ENCODE assay signal across 1 cellular context in the genomic region with DNA sequence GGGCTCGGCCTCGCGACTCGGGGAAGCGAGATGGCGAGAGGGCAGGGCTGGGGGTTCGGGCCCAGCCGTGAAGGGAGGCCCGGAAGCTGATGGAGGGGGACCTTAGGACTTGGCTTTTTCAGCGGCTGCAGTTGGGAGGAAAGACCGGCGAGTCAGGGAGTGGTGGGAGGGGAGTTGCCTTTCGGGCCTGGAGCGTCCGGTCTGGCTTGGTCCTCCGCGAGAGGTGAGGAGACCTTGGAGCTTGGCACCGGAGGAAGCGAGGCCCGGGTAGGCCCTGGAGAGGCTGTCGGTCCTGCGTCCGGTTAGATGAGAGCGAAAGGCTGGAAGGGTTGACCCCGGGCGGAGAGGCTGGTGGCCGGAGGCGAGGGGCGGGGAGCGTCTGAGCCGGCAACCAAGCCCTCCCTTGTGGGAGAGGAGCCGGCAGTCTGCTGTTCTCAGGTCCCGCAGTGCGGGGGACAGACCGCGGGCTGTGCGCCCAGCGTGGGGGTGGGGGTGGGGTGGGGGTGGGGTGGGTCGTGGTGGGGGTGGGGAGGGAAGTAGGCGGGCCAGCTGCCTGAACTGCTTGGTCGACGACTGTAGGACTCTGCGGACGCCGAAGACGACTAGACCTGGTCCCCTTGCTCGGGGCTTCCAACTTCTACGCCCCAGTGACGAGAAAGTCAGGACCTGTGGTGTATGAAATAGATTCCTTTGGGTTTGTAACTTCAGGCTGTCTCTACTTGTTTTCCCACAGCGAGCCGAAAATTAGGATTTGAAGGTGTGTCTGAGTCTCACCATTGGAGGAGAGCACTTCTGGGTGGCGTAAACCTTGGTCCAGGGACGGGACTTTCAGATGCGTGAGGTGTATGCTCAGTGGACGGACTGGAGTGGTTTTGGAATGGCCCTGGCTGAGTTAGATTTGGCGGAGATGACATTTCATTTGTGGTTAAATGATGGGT.
A peak's percentile ranks its signal among the peaks of the same experiment; 100 is the strongest.
TF ChIP-seq lines count a peak whose summit lies in the region.

No MANE protein-coding gene starts in this region.

TF ChIP-seq in K562, 482 proteins besides CTCF, POLR2A, EP300 and RAD21 (continued from another document and continues in another):
- TF ChIP-seq, protein P1, sequence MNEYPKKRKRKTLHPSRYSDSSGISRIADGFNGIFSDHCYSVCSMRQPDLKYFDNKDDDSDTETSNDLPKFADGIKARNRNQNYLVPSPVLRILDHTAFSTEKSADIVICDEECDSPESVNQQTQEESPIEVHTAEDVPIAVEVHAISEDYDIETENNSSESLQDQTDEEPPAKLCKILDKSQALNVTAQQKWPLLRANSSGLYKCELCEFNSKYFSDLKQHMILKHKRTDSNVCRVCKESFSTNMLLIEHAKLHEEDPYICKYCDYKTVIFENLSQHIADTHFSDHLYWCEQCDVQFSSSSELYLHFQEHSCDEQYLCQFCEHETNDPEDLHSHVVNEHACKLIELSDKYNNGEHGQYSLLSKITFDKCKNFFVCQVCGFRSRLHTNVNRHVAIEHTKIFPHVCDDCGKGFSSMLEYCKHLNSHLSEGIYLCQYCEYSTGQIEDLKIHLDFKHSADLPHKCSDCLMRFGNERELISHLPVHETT (CRISPR knock-in tag; conservative IDR thresholded peaks at IDR 0.05 in 1 of 2, IDR thresholded peaks at IDR 0.05 in 1 of 2): 0 out of 4 replicates have a peak, but pooled peaks of 1 of the 2 experiments have one; percentile 2
- TF ChIP-seq, protein P2, sequence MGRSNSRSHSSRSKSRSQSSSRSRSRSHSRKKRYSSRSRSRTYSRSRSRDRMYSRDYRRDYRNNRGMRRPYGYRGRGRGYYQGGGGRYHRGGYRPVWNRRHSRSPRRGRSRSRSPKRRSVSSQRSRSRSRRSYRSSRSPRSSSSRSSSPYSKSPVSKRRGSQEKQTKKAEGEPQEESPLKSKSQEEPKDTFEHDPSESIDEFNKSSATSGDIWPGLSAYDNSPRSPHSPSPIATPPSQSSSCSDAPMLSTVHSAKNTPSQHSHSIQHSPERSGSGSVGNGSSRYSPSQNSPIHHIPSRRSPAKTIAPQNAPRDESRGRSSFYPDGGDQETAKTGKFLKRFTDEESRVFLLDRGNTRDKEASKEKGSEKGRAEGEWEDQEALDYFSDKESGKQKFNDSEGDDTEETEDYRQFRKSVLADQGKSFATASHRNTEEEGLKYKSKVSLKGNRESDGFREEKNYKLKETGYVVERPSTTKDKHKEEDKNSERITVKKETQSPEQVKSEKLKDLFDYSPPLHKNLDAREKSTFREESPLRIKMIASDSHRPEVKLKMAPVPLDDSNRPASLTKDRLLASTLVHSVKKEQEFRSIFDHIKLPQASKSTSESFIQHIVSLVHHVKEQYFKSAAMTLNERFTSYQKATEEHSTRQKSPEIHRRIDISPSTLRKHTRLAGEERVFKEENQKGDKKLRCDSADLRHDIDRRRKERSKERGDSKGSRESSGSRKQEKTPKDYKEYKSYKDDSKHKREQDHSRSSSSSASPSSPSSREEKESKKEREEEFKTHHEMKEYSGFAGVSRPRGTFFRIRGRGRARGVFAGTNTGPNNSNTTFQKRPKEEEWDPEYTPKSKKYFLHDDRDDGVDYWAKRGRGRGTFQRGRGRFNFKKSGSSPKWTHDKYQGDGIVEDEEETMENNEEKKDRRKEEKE (IDR thresholded peaks at IDR 0.05; ENCODE audit: borderline replicate concordance in 1 of 2, control insufficient read depth in 1 of 2, low read depth in 2 of 2, low read length in 1 of 2): no peak
- no peak for TF ChIP-seq RB1 (IDR thresholded peaks at IDR 0.05; ENCODE audit: low read depth)
- 0 out of 2 replicates have a peak, but pooled peaks have one; percentile 11 for TF ChIP-seq ZBTB2 (IDR thresholded peaks at IDR 0.05)
- no peak for TF ChIP-seq BCOR (IDR thresholded peaks at IDR 0.05)
- no peak for TF ChIP-seq ZNF583 (CRISPR knock-in tag; IDR thresholded peaks at IDR 0.05)
- TF ChIP-seq GTF2A2 (tag; IDR thresholded peaks at IDR 0.05): no peak
- no peak for TF ChIP-seq HOXB6 (CRISPR knock-in tag; IDR thresholded peaks at IDR 0.05; ENCODE audit: borderline replicate concordance)
- TF ChIP-seq, protein P3, sequence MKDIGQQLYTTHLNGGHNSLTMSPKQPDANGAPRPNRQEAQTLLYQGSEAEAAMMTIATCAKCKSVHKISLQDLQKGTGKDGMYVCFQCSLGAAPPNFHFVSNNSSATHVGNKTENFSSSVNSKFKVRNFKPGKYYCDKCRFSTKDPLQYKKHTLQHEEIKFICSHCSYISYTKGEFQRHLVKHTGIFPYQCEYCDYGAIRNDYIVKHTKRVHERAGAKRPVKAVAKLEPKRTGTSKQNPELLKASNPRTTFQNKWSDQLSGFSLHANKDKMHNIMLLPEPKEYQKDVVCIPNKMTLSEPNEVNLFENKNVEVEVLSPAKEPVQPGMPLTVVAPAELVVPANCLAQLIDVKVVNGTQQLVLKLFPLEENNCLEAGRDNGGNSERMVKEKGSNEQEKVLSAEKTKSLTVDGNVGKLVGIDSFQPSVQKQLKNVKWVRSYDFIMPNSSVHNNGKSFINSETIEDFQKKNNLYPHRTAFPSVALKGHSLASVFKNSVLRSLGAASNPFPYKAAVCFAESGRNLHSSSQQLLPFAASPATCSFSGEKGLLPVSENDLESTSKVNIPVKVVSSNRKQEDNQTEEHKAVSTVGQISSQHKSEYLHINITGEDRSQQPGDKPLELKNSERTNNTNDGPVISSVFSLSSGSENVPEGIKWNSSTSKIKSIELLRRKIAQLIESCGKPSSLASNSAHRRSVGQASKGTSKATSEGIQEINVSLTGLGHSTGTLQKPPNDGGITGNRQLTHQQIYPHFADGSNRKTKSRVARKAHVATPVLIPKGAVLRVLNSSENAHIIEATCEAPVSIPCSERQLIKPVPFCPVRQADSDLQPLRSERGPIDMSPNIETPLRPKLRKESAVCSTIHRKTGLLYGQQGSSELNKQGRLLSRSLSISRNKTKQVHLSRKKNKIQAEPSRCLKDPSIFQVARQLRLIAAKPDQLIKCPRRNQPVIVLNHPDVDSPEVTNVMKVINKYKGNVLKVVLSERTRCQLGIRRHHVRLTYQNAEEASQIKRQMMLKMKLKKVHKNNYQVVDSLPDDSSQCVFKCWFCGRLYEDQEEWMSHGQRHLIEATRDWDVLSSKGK (CRISPR knock-in tag; IDR thresholded peaks at IDR 0.05): no peak
- TF ChIP-seq AFF4 (CRISPR knock-in tag; IDR thresholded peaks at IDR 0.05): no peak
- TF ChIP-seq SLC30A9 (CRISPR knock-in tag; IDR thresholded peaks at IDR 0.05): no peak
- TF ChIP-seq, protein P4, sequence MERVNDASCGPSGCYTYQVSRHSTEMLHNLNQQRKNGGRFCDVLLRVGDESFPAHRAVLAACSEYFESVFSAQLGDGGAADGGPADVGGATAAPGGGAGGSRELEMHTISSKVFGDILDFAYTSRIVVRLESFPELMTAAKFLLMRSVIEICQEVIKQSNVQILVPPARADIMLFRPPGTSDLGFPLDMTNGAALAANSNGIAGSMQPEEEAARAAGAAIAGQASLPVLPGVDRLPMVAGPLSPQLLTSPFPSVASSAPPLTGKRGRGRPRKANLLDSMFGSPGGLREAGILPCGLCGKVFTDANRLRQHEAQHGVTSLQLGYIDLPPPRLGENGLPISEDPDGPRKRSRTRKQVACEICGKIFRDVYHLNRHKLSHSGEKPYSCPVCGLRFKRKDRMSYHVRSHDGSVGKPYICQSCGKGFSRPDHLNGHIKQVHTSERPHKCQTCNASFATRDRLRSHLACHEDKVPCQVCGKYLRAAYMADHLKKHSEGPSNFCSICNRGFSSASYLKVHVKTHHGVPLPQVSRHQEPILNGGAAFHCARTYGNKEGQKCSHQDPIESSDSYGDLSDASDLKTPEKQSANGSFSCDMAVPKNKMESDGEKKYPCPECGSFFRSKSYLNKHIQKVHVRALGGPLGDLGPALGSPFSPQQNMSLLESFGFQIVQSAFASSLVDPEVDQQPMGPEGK (CRISPR knock-in tag; IDR thresholded peaks at IDR 0.05; ENCODE audit: borderline replicate concordance): no peak
- no peak for TF ChIP-seq ZNF165 (CRISPR knock-in tag; IDR thresholded peaks at IDR 0.05; ENCODE audit: borderline replicate concordance)
- TF ChIP-seq YY1 (IDR thresholded peaks at IDR 0.05; ENCODE audit: borderline replicate concordance in 1 of 3, control insufficient read depth in 1 of 3, extremely low read depth in 1 of 3, insufficient read depth in 3 of 3, insufficient read length in 1 of 3, insufficient replicate concordance in 2 of 3, low read depth in 1 of 3, low read length in 2 of 3): no peak
- TF ChIP-seq MTF1 (CRISPR knock-in tag; IDR thresholded peaks at IDR 0.05; ENCODE audit: borderline replicate concordance): no peak
- TF ChIP-seq, protein P5, sequence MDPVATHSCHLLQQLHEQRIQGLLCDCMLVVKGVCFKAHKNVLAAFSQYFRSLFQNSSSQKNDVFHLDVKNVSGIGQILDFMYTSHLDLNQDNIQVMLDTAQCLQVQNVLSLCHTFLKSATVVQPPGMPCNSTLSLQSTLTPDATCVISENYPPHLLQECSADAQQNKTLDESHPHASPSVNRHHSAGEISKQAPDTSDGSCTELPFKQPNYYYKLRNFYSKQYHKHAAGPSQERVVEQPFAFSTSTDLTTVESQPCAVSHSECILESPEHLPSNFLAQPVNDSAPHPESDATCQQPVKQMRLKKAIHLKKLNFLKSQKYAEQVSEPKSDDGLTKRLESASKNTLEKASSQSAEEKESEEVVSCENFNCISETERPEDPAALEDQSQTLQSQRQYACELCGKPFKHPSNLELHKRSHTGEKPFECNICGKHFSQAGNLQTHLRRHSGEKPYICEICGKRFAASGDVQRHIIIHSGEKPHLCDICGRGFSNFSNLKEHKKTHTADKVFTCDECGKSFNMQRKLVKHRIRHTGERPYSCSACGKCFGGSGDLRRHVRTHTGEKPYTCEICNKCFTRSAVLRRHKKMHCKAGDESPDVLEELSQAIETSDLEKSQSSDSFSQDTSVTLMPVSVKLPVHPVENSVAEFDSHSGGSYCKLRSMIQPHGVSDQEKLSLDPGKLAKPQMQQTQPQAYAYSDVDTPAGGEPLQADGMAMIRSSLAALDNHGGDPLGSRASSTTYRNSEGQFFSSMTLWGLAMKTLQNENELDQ (CRISPR knock-in tag; IDR thresholded peaks at IDR 0.05; ENCODE audit: borderline replicate concordance): no peak
- TF ChIP-seq, protein P6, sequence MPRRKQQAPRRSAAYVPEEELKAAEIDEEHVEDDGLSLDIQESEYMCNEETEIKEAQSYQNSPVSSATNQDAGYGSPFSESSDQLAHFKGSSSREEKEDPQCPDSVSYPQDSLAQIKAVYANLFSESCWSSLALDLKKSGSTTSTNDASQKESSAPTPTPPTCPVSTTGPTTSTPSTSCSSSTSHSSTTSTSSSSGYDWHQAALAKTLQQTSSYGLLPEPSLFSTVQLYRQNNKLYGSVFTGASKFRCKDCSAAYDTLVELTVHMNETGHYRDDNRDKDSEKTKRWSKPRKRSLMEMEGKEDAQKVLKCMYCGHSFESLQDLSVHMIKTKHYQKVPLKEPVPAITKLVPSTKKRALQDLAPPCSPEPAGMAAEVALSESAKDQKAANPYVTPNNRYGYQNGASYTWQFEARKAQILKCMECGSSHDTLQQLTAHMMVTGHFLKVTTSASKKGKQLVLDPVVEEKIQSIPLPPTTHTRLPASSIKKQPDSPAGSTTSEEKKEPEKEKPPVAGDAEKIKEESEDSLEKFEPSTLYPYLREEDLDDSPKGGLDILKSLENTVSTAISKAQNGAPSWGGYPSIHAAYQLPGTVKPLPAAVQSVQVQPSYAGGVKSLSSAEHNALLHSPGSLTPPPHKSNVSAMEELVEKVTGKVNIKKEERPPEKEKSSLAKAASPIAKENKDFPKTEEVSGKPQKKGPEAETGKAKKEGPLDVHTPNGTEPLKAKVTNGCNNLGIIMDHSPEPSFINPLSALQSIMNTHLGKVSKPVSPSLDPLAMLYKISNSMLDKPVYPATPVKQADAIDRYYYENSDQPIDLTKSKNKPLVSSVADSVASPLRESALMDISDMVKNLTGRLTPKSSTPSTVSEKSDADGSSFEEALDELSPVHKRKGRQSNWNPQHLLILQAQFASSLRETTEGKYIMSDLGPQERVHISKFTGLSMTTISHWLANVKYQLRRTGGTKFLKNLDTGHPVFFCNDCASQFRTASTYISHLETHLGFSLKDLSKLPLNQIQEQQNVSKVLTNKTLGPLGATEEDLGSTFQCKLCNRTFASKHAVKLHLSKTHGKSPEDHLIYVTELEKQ (CRISPR knock-in tag; IDR thresholded peaks at IDR 0.05): no peak
- TF ChIP-seq, protein P7, sequence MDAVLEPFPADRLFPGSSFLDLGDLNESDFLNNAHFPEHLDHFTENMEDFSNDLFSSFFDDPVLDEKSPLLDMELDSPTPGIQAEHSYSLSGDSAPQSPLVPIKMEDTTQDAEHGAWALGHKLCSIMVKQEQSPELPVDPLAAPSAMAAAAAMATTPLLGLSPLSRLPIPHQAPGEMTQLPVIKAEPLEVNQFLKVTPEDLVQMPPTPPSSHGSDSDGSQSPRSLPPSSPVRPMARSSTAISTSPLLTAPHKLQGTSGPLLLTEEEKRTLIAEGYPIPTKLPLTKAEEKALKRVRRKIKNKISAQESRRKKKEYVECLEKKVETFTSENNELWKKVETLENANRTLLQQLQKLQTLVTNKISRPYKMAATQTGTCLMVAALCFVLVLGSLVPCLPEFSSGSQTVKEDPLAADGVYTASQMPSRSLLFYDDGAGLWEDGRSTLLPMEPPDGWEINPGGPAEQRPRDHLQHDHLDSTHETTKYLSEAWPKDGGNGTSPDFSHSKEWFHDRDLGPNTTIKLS (IDR thresholded peaks at IDR 0.05; ENCODE audit: borderline replicate concordance, low read depth): no peak
- TF ChIP-seq PTTG1 (tag; IDR thresholded peaks at IDR 0.05; ENCODE audit: low read depth): no peak
- no peak for TF ChIP-seq KAT8 (IDR thresholded peaks at IDR 0.05; ENCODE audit: low read depth)
- TF ChIP-seq ZNF57 (CRISPR knock-in tag; IDR thresholded peaks at IDR 0.05): no peak
